37 cellular contexts compared by ENCODE assay signal in the genomic region with DNA sequence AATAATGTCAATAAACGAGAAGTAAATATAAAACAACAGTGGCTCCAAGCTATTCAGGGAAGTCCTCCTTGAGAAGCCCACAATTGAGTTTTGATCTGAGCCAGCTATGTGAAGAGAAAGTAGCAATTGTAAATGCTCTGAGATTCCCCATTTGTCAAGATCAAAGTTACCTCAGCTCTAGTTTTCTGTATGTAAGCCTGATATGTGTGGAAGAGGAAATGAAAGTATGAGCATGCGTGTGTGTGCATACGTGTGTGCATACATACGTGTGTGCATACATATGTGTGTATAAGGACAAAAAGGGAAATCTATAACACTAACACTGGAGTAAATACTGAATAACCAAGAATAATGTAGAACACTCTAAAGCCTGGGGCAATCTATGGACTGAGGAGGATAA.
DNase-seq lines count a peak whose midpoint lies in the region; ATAC-seq, FAIRE-seq and TF ChIP-seq lines count a peak whose summit lies in the region.
"Had no signal": no experiment of that assay in that cellular context is flagged by ENCODE, and none has a peak within 500 bp of the region (broad histone marks: within the 10 kb centered on the region; RNA-seq: fewer than 3 reads in every experiment).

No MANE protein-coding gene starts in this region.

- peaks cover 19 to 40% of the 10 kb centered on the region in 2 donors for H3K36me3 Mint-ChIP-seq in CD4-positive, alpha-beta memory T cell
- H3K36me3 Mint-ChIP-seq: type B pancreatic cell had no signal

- BruUV-seq in GM12878 (replicated peaks; lab: Mats Ljungman, UMichigan): no TSS peak

- no peak overlapping the region for H3K4me3 ChIP-seq in GM12878
- H3K4me3 ChIP-seq in CD4-positive, alpha-beta memory T cell (ENCODE audit: low read length in 2 of 2): no peak overlapping the region
- H3K4me3 ChIP-seq: BLaER1, right lobe of liver had no signal

- H2AFZ ChIP-seq in GM12878 (ENCODE audit: control insufficient read depth, low read depth, low read length): no peak overlapping the region; the same call in 1 of the 2 replicates

- SMC1A ChIA-PET in GM12878 (lab: Charles Lee; ENCODE audit: uncharacterized antibody, unreplicated experiment): interaction anchor here (0.6 to 1.4 kb wide), 5 partner anchors 8 to 419 kb away, joined by 3 read pairs; no protein-coding TSS in a partner anchor

- no peaks in the 10 kb centered on the region for H4K20me1 ChIP-seq in GM12878 (ENCODE audit: control insufficient read depth, insufficient read depth)
- H4K20me1 ChIP-seq: BLaER1 had no signal

- RAD21 ChIA-PET in GM12878 (lab: Charles Lee; ENCODE audit: unreplicated experiment): interaction anchor here (0.9 to 1.2 kb wide), 3 partner anchors 38 to 469 kb away, joined by 3 to 10 read pairs (median 4); no protein-coding TSS in a partner anchor

- TF ChIP-seq RAD21 in GM12878 (IDR thresholded peaks at IDR 0.05; ENCODE audit: insufficient read depth, low read depth, low read length): no peak

- TF ChIP-seq CTCF in GM13976 (IDR thresholded peaks at IDR 0.05; ENCODE audit: borderline replicate concordance, control extremely low read depth, extremely low read depth, insufficient read depth, missing control alignments) (no peak), GM12878 (IDR thresholded peaks at IDR 0.05 in 2 of 3, conservative IDR thresholded peaks at IDR 0.05 in 1 of 3; ENCODE audit: control insufficient read depth in 2 of 3, extremely low read depth in 1 of 3, insufficient read depth in 1 of 3, low read depth in 3 of 3, low read length in 3 of 3) (no peak)

- FAIRE-seq in GM12878 (lab: Jason Lieb, UNC): peak; percentile 47
- FAIRE-seq: H1 had no signal

- intact Hi-C loops in GM12878 (cut with micrococcal nuclease; ENCODE audit: unreplicated experiment): loop anchor here (10.0 kb wide), 1 partner anchor 49 kb away; no protein-coding TSS in a partner anchor
- intact Hi-C loops in CD4-positive, alpha-beta memory T cell (cut with micrococcal nuclease): no loop called here

- H3K36me3 ChIP-seq in GM12878 (ENCODE audit: control insufficient read depth in 2 of 2, insufficient read depth in 2 of 2, low read length in 1 of 2): no peaks in the 10 kb centered on the region; a peak in 1 of 4 replicates
- no peaks in the 10 kb centered on the region for H3K36me3 ChIP-seq in CD4-positive, alpha-beta memory T cell (ENCODE audit: insufficient read depth, low read length)
- H3K36me3 ChIP-seq: right lobe of liver, WERI-Rb-1 had no signal

- H3K9ac ChIP-seq in GM12878 (ENCODE audit: control insufficient read depth, insufficient read depth, low read length): no peak overlapping the region
- H3K9ac ChIP-seq: BLaER1 had no signal

- peak overlapping the region in 1 of 7 donors; percentile 12 for H3K27ac Mint-ChIP-seq in CD4-positive, alpha-beta memory T cell
- H3K27ac Mint-ChIP-seq: activated CD4-positive, alpha-beta T cell treated with anti-CD3 and anti-CD28 coated beads, Interleukin-2, amount 10 ng/mL, durations not matched to agents 24 days and 14 days; activated CD8-positive, alpha-beta memory T cell treated with anti-CD3 and anti-CD28 coated beads, Interleukin-2, amount 10 ng/mL, durations not matched to agents 7 days and 5 days; activated naive CD4-positive, alpha-beta T cell treated with anti-CD3 and anti-CD28 coated beads, Interleukin-2, amount 10 ng/mL, durations not matched to agents 7 days and 5 days; brain; mesothelial cell of epicardium; naive thymus-derived CD4-positive, alpha-beta T cell; progenitor cell of endocrine pancreas; type B pancreatic cell had no signal

- peak; percentile 36 for DNase-seq in GM13976 (ENCODE audit: low spot score)
- peak; percentile 61 for DNase-seq in GM12878 (ENCODE audit: low read depth, low spot score)
- no peak for DNase-seq in AML-193 (lab: John Stamatoyannopoulos, UW)
- no peak for DNase-seq in NCI-H1417 (lab: John Stamatoyannopoulos, UW)
- DNase-seq in CD4-positive, alpha-beta memory T cell: no peak
- no peak for DNase-seq in cortex of kidney (lab: John Stamatoyannopoulos, UW)
- DNase-seq: ACHN; activated CD4-positive, alpha-beta T cell treated with anti-CD3 and anti-CD28 coated beads, Interleukin-2, amount 10 ng/mL, durations not matched to agents 24 days and 14 days; activated CD8-positive, alpha-beta memory T cell treated with anti-CD3 and anti-CD28 coated beads, Interleukin-2, amount 10 ng/mL, durations not matched to agents 7 days and 5 days; activated naive CD4-positive, alpha-beta T cell treated with anti-CD3 and anti-CD28 coated beads, Interleukin-2, amount 10 ng/mL, durations not matched to agents 7 days and 5 days; activated T-cell treated with anti-CD3 and anti-CD28 coated beads, Interleukin-2, amount 50 U/mL, for 48 hours; cerebellar nuclear complex; COR-L47; DMS79 treated with DMSO at 0.1 percent for 48 hours; GF-D8; glutamatergic neuron; islet precursor cell; naive thymus-derived CD4-positive, alpha-beta T cell; NCI-H1105 treated with DMSO at 0.1 percent for 48 hours; NCI-H2029; NCI-H526 treated with DMSO at 0.1 percent for 48 hours; right lobe of liver; SIG-M5; stimulated activated CD4-positive, alpha-beta T cell treated with anti-CD3 and anti-CD28 coated beads, Interleukin-4, amount 100 ng/mL, for 1 hour; T-helper 9 cell; WERI-Rb-1 had no signal

- H3K27ac ChIP-seq in GM12878 (ENCODE audit: control insufficient read depth, insufficient read depth): peak overlapping the region; percentile 72
- H3K27ac ChIP-seq in CD4-positive, alpha-beta memory T cell (ENCODE audit: low read depth, low read length): no peak overlapping the region
- H3K27ac ChIP-seq: epithelial cell of prostate, right lobe of liver, WERI-Rb-1 had no signal

- H3K4me1 Mint-ChIP-seq in CD4-positive, alpha-beta memory T cell: peaks cover 2 to 7% (median 4%) of the 10 kb centered on the region in 4 donors
- H3K4me1 Mint-ChIP-seq: activated CD4-positive, alpha-beta T cell treated with anti-CD3 and anti-CD28 coated beads, Interleukin-2, amount 10 ng/mL, durations not matched to agents 24 days and 14 days; brain; mesothelial cell of epicardium had no signal

- ATAC-seq in GM19351 (IDR thresholded peaks at IDR 0.05; ENCODE audit: unreplicated experiment) (peak; percentile 94), HG03103 (IDR thresholded peaks at IDR 0.05; ENCODE audit: low read depth, unreplicated experiment) (peak; percentile 55), GM12878 (peak; percentile 97)
- ATAC-seq: activated CD8-positive, alpha-beta memory T cell treated with anti-CD3 and anti-CD28 coated beads, Interleukin-2, amount 10 ng/mL, durations not matched to agents 7 days and 5 days; naive thymus-derived CD4-positive, alpha-beta T cell; Panc1; right lobe of liver had no signal

- peak in 1 of 2 experiments; percentile 73; a peak in 1 of 4 replicates for TF ChIP-seq EP300 in GM12878 (IDR thresholded peaks at IDR 0.05; ENCODE audit: borderline replicate concordance in 1 of 2, control insufficient read depth in 1 of 2, low read depth in 2 of 2, low read length in 2 of 2)

- H3K79me2 ChIP-seq in GM12878 (ENCODE audit: control insufficient read depth, insufficient read depth, low read length): no peaks in the 10 kb centered on the region

- CTCF ChIA-PET in GM12878 (lab: Yijun Ruan, JAX): interaction anchor here (1.0 to 1.4 kb wide), 2 partner anchors 10 to 569 kb away, joined by 3 read pairs; no protein-coding TSS in a partner anchor
- CTCF ChIA-PET in CD4-positive, alpha-beta memory T cell (lab: Charles Lee; ENCODE audit: partially characterized antibody): no interaction called here

- H3K9me3 ChIP-seq in GM12878 (replicated peaks; ENCODE audit: control insufficient read depth, insufficient read depth, low read length): no peaks in the 10 kb centered on the region
- no peaks in the 10 kb centered on the region for H3K9me3 ChIP-seq in CD4-positive, alpha-beta memory T cell (ENCODE audit: control insufficient read depth in 1 of 2, low read length in 2 of 2)
- H3K9me3 ChIP-seq: right lobe of liver had no signal

- H3K9me3 Mint-ChIP-seq in CD4-positive, alpha-beta memory T cell: peaks cover 0 to 3% (median 0%) of the 10 kb centered on the region in 8 donors
- H3K9me3 Mint-ChIP-seq: activated CD4-positive, alpha-beta T cell treated with anti-CD3 and anti-CD28 coated beads, Interleukin-2, amount 10 ng/mL, durations not matched to agents 24 days and 14 days; IgD-negative memory B cell; mesothelial cell of epicardium; type B pancreatic cell had no signal

- H3K4me2 ChIP-seq in GM12878 (ENCODE audit: control insufficient read depth, insufficient read depth): no peak overlapping the region
- H3K4me2 ChIP-seq: BLaER1 had no signal

- no peak overlapping the region for H3K4me3 Mint-ChIP-seq in CD4-positive, alpha-beta memory T cell
- H3K4me3 Mint-ChIP-seq: activated CD4-positive, alpha-beta T cell treated with anti-CD3 and anti-CD28 coated beads, Interleukin-2, amount 10 ng/mL, durations not matched to agents 24 days and 14 days; activated CD8-positive, alpha-beta memory T cell treated with anti-CD3 and anti-CD28 coated beads, Interleukin-2, amount 10 ng/mL, durations not matched to agents 7 days and 5 days; activated naive CD4-positive, alpha-beta T cell treated with anti-CD3 and anti-CD28 coated beads, Interleukin-2, amount 10 ng/mL, durations not matched to agents 7 days and 5 days; brain; mesothelial cell of epicardium; naive thymus-derived CD4-positive, alpha-beta T cell; type B pancreatic cell had no signal

- WGBS in GM12878 (ENCODE audit: insufficient coverage, insufficient replicate concordance, low lambda C conversion rate, missing lambda C conversion rate): 3% methylated on average over 4 of the region's 4 CpGs

- no peaks in the 10 kb centered on the region for H3K27me3 ChIP-seq in GM12878 (replicated peaks in 1 of 2; ENCODE audit: control insufficient read depth in 2 of 2, insufficient read depth in 2 of 2, low read length in 1 of 2)
- H3K27me3 ChIP-seq in CD4-positive, alpha-beta memory T cell (ENCODE audit: insufficient read depth, low read length): no peaks in the 10 kb centered on the region
- H3K27me3 ChIP-seq: BLaER1, right lobe of liver had no signal

- POLR2A ChIA-PET in GM12878 (lab: Charles Lee): no interaction called here
- POLR2A ChIA-PET in CD4-positive, alpha-beta memory T cell (lab: Charles Lee; ENCODE audit: partially characterized antibody): no interaction called here

- no peaks in the 10 kb centered on the region for H3K27me3 Mint-ChIP-seq in CD4-positive, alpha-beta memory T cell
- H3K27me3 Mint-ChIP-seq: activated CD4-positive, alpha-beta T cell treated with anti-CD3 and anti-CD28 coated beads, Interleukin-2, amount 10 ng/mL, durations not matched to agents 24 days and 14 days; activated CD8-positive, alpha-beta memory T cell treated with anti-CD3 and anti-CD28 coated beads, Interleukin-2, amount 10 ng/mL, durations not matched to agents 7 days and 5 days; activated naive CD4-positive, alpha-beta T cell treated with anti-CD3 and anti-CD28 coated beads, Interleukin-2, amount 10 ng/mL, durations not matched to agents 7 days and 5 days; brain; IgD-negative memory B cell; naive thymus-derived CD4-positive, alpha-beta T cell; progenitor cell of endocrine pancreas; type B pancreatic cell had no signal

- in situ Hi-C loops in GM13976 (cut with MboI; ENCODE audit: low sequenced_read_pairs, unreplicated experiment) (no loop called here), GM12878 (cut with MboI) (no loop called here)

- no peak for TF ChIP-seq POLR2A in GM12878 (IDR thresholded peaks at IDR 0.05; ENCODE audit: low read depth, low read length)

- peaks cover 7% of the 10 kb centered on the region; the same call in 1 of the 2 replicates for H3K4me1 ChIP-seq in GM12878 (ENCODE audit: control insufficient read depth, insufficient read depth, low read length)
- H3K4me1 ChIP-seq in CD4-positive, alpha-beta memory T cell (ENCODE audit: insufficient read depth, low read length): no peaks in the 10 kb centered on the region

Comparison
In these comparisons a context has a peak if more than half of its experiments do, and no peak if none do; other contexts are left out.
1. DNase-seq: peak in GM13976 (single experiment) and GM12878 (single experiment); none in AML-193 (0 of 2), NCI-H1417 (0 of 3), CD4-positive, alpha-beta memory T cell (0 of 5) and cortex of kidney (single experiment).
2. Peak in every context shown above with its lines, with median percentiles within 50 percentile points of each other: ATAC-seq.